ENCODE assay signal across 11 cellular contexts in genomic region chr4:13615162-13615561, GRCh38. TPM values are rescaled to one million over a fixed set of nuclear protein-coding genes. Genes with fewer than 3 reads are reported as not detected.
DNase-seq lines count a peak whose midpoint lies in the region; ATAC-seq and TF ChIP-seq lines count a peak whose summit lies in the region.
"Had no signal": no experiment of that assay in that cellular context is flagged by ENCODE, and none has a peak within 500 bp of the region (broad histone marks: within the 10 kb centered on the region; RNA-seq: fewer than 3 reads in every experiment).

No MANE protein-coding gene starts in this region.

- ATAC-seq in GM19467 (IDR thresholded peaks at IDR 0.05; ENCODE audit: unreplicated experiment) (peak; percentile 57), HG03175 (IDR thresholded peaks at IDR 0.05; ENCODE audit: unreplicated experiment) (peak; percentile 64), HG02571 (IDR thresholded peaks at IDR 0.05; ENCODE audit: unreplicated experiment) (no peak), esophagus mucosa (no peak)

- no peak overlapping the region for H2AFZ ChIP-seq in SU-DHL-6 (ENCODE audit: low read depth, low read length, severe bottlenecking)

- H3F3A ChIP-seq in DOHH2 (ENCODE audit: control insufficient read depth, insufficient read depth) (peaks cover 15% of the 10 kb centered on the region), SU-DHL-6 (ENCODE audit: insufficient read depth) (peaks cover 21% of the 10 kb centered on the region)

- H3K36me3 ChIP-seq in DOHH2 (ENCODE audit: control insufficient read depth, low read length), result peaks cover 82% of the 10 kb centered on the region
- H3K36me3 ChIP-seq in SU-DHL-6 (ENCODE audit: low read length), result peaks cover 32% of the 10 kb centered on the region

- peak overlapping the region; percentile 33 for H3K4me3 ChIP-seq in DOHH2 (ENCODE audit: low read length)
- peak overlapping the region; percentile 4 for H3K4me3 ChIP-seq in SU-DHL-6 (ENCODE audit: insufficient read depth, low read length, poor library complexity, severe bottlenecking)
- H3K4me3 ChIP-seq: cardiac muscle cell had no signal

- DNase-seq in NCI-H1417 (lab: John Stamatoyannopoulos, UW) (no peak), glomerular visceral epithelial cell (ENCODE audit: extremely low spot score) (no peak)
- DNase-seq: activated CD4-positive, alpha-beta T cell treated with anti-CD3 and anti-CD28 coated beads for 48 hours had no signal

- H3K9me3 ChIP-seq in DOHH2 (ENCODE audit: control insufficient read depth, insufficient read depth, low read length), result no peaks in the 10 kb centered on the region
- no peaks in the 10 kb centered on the region for H3K9me3 ChIP-seq in SU-DHL-6 (ENCODE audit: insufficient read depth, low read length)

- H3K4me2 ChIP-seq in DOHH2 (ENCODE audit: low read length) (peak overlapping the region; percentile 62), SU-DHL-6 (ENCODE audit: low read depth, low read length, poor library complexity, severe bottlenecking) (peak overlapping the region; percentile 69)

- TF ChIP-seq CTCF in DOHH2 (IDR thresholded peaks at IDR 0.05; ENCODE audit: low read depth, low read length, poor library complexity, severe bottlenecking) (no peak), SU-DHL-6 (IDR thresholded peaks at IDR 0.05; ENCODE audit: insufficient read depth, low read length, poor library complexity, severe bottlenecking) (no peak)

- H3K27me3 ChIP-seq in DOHH2 (ENCODE audit: control insufficient read depth, low read length) (no peaks in the 10 kb centered on the region), SU-DHL-6 (ENCODE audit: low read length) (no peaks in the 10 kb centered on the region)
- H3K27me3 ChIP-seq: cardiac muscle cell had no signal

- peak overlapping the region; percentile 55 for H3K27ac ChIP-seq in DOHH2 (ENCODE audit: low read depth, low read length)
- peak overlapping the region; percentile 74 for H3K27ac ChIP-seq in SU-DHL-6 (ENCODE audit: low read depth, low read length)
- H3K27ac ChIP-seq: C4-2B, cardiac muscle cell had no signal

- H3K9me2 ChIP-seq in DOHH2 (replicated peaks; ENCODE audit: control insufficient read depth, low read length), result no peaks in the 10 kb centered on the region
- no peaks in the 10 kb centered on the region for H3K9me2 ChIP-seq in SU-DHL-6 (replicated peaks; ENCODE audit: insufficient read depth, low read length)

- peak overlapping the region; percentile 38 for H3K9ac ChIP-seq in SU-DHL-6 (ENCODE audit: low read length)

- H4K20me1 ChIP-seq in DOHH2 (ENCODE audit: control insufficient read depth, insufficient read depth, low read depth, low read length) (no peaks in the 10 kb centered on the region), SU-DHL-6 (ENCODE audit: low read depth, low read length) (no peaks in the 10 kb centered on the region)

- H3K4me1 ChIP-seq in DOHH2 (ENCODE audit: control insufficient read depth, low read length), result peaks cover 69% of the 10 kb centered on the region

- H3K79me2 ChIP-seq in DOHH2 (ENCODE audit: control insufficient read depth, low read length) (peaks cover 43% of the 10 kb centered on the region), SU-DHL-6 (ENCODE audit: insufficient read depth, low read length) (peaks cover 13% of the 10 kb centered on the region)

RNA-seq across cellular contexts. Expression of gene BOD1L1, which starts 12.4 kb away (rescaled TPM):
- total RNA-seq in esophagus mucosa, result 17.3 TPM

Comparison
In these comparisons a context has a peak if more than half of its experiments do, and no peak if none do; other contexts are left out.
1. ATAC-seq: peak in GM19467 (single experiment) and HG03175 (single experiment); none in HG02571 (single experiment) and esophagus mucosa (single experiment).